1 cellular context compared by ENCODE assay signal in the genomic region with DNA sequence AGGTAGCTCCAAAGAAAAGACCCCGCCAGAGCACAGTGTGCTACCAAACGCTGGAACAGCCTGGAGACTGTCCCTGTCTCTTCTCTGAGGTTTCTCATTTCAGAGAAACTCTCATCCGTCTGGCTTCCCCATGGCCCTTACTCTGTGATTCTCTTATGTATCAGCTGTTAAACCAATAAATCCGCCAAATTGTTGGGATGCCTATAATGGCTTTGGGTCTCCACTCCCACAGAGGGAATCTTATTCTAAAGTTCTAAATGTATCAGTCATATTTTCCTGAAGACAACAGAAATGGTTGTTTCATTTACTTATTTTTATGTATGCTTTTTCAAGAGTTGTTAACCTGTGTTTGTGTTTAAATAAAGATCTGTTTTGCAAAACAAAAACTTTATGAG.
TF ChIP-seq lines count a peak whose summit lies in the region.

No MANE protein-coding gene starts in this region.

TF ChIP-seq in H1, 55 proteins besides CTCF, POLR2A, EP300 and RAD21:
- no peak for TF ChIP-seq SIN3A (conservative IDR thresholded peaks at IDR 0.05 in 1 of 2, IDR thresholded peaks at IDR 0.05 in 1 of 2; ENCODE audit: low read depth in 1 of 2, low read length in 2 of 2)
- TF ChIP-seq BRCA1 (IDR thresholded peaks at IDR 0.05; ENCODE audit: low read depth, low read length), result no peak
- no peak for TF ChIP-seq CHD1 (IDR thresholded peaks at IDR 0.05; ENCODE audit: low read depth, low read length)
- no peak for TF ChIP-seq RNF2 (IDR thresholded peaks at IDR 0.05; ENCODE audit: borderline replicate concordance, low read depth, low read length, missing control alignments, poor library complexity, severe bottlenecking)
- no peak for TF ChIP-seq CTBP2 (IDR thresholded peaks at IDR 0.05; ENCODE audit: borderline replicate concordance, insufficient read depth, insufficient read length, low read length)
- TF ChIP-seq MAFK (IDR thresholded peaks at IDR 0.05; ENCODE audit: low read depth, low read length), result no peak
- TF ChIP-seq CBX5 (IDR thresholded peaks at IDR 0.05; ENCODE audit: low read depth, low read length), result no peak
- TF ChIP-seq JUND (IDR thresholded peaks at IDR 0.05; ENCODE audit: low read length), result no peak
